In genomic region chr13:41061075-41061913, GRCh38 we compare ENCODE assay signal across 8 cellular contexts. TPM values are rescaled to one million over a fixed set of nuclear protein-coding genes. Genes with fewer than 3 reads are reported as not detected.
A peak's percentile ranks its signal among the peaks of the same experiment; 100 is the strongest.
DNase-seq lines count a peak whose midpoint lies in the region; ATAC-seq and TF ChIP-seq lines count a peak whose summit lies in the region.

A gene with protein sequence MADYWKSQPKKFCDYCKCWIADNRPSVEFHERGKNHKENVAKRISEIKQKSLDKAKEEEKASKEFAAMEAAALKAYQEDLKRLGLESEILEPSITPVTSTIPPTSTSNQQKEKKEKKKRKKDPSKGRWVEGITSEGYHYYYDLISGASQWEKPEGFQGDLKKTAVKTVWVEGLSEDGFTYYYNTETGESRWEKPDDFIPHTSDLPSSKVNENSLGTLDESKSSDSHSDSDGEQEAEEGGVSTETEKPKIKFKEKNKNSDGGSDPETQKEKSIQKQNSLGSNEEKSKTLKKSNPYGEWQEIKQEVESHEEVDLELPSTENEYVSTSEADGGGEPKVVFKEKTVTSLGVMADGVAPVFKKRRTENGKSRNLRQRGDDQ (plus strand): TSS chr13:41061509. CDS start chr13:41061674, 165 bp downstream.

- DNase-seq in AG09309 (ENCODE audit: low read depth) (peak; percentile 76), NCI-H2227 (lab: John Stamatoyannopoulos, UW; ENCODE audit: unreplicated experiment) (peak; percentile 92), activated B cell treated with CpG ODN at 0.5 μM for 24 hours (peak; percentile 91), cardiac fibroblast (ENCODE audit: low read depth in 2 of 2) (peak; percentile 97 to 98), iris pigment epithelial cell (ENCODE audit: low read depth) (peak; percentile 96)
- peak; percentile 84 to 88 for DNase-seq in stimulated activated CD4-positive, alpha-beta T cell treated with anti-CD3 and anti-CD28 coated beads, Interleukin-12 subunit alpha, Interleukin-12 subunit beta, amount 100 ng/mL, for 24 hours (ENCODE audit: low read depth in 2 of 2)

- ATAC-seq in GM18907 (IDR thresholded peaks at IDR 0.05; ENCODE audit: unreplicated experiment), result peak; percentile 72
- peak; percentile 61 for ATAC-seq in HG03139 (IDR thresholded peaks at IDR 0.05; ENCODE audit: unreplicated experiment)
- ATAC-seq in activated B cell treated with CpG ODN at 0.5 μM for 24 hours (ENCODE audit: low read depth), result peak; percentile 75

- peaks cover 2% of the 10 kb centered on the region for H3K27me3 Mint-ChIP-seq in activated B cell treated with CpG ODN at 0.5 μM for 24 hours

- CTCF ChIA-PET in activated B cell treated with CpG ODN at 0.5 μM for 24 hours (lab: Charles Lee), result interaction anchor here (0.6 to 2.5 kb wide), 6 partner anchors 13 to 608 kb away, joined by 3 to 16 read pairs (median 4); no protein-coding TSS in a partner anchor

- intact Hi-C loops in activated B cell treated with CpG ODN at 0.5 μM for 24 hours (cut with micrococcal nuclease), result loop anchor here (1.0 to 5.0 kb wide), 14 partner anchors 8 to 1404 kb away; partner anchors contain the start of genes AKAP11, COG6, DGKH and FOXO1

- H3K27ac Mint-ChIP-seq in activated B cell treated with CpG ODN at 0.5 μM for 24 hours, result peak within 1 kb of the TSS; percentile 100

- POLR2A ChIA-PET in activated B cell treated with CpG ODN at 0.5 μM for 24 hours (lab: Charles Lee), result interaction anchor here (0.5 to 5.4 kb wide), 25 partner anchors 9 to 290 kb away, joined by 3 to 118 read pairs (median 5); partner anchors contain the start of genes ELF1, KBTBD7, MTRF1 and SLC25A15

- H3K4me3 ChIP-seq in AG09309 (ENCODE audit: control insufficient read depth, low read depth, low read length), result peak within 1 kb of the TSS; percentile 85
- peak within 1 kb of the TSS; percentile 79 to 83 for H3K4me3 ChIP-seq in cardiac fibroblast (replicated peaks in 1 of 2; ENCODE audit: low read depth in 2 of 2, low read length in 2 of 2)

- H3K4me3 Mint-ChIP-seq in activated B cell treated with CpG ODN at 0.5 μM for 24 hours, result peak within 1 kb of the TSS; percentile 100

- no peaks in the 10 kb centered on the region for H3K9me3 Mint-ChIP-seq in activated B cell treated with CpG ODN at 0.5 μM for 24 hours

- H3K4me1 Mint-ChIP-seq in activated B cell treated with CpG ODN at 0.5 μM for 24 hours, result peaks cover 39% of the 10 kb centered on the region

- TF ChIP-seq CTCF in AG09309 (IDR thresholded peaks at IDR 0.05; ENCODE audit: control insufficient read depth, insufficient read depth, low read depth, low read length, missing control alignments), result peak; percentile 7
- TF ChIP-seq CTCF in activated B cell treated with CpG ODN at 0.5 μM for 24 hours (IDR thresholded peaks at IDR 0.05), result no peak
- TF ChIP-seq CTCF in cardiac fibroblast (IDR thresholded peaks at IDR 0.05; ENCODE audit: low read depth, low read length), result peak; percentile 21

- peaks cover 36% of the 10 kb centered on the region for H3K36me3 Mint-ChIP-seq in activated B cell treated with CpG ODN at 0.5 μM for 24 hours (ENCODE audit: low read depth)

RNA-seq across cellular contexts. Expression of the gene that starts here (rescaled TPM):
- 8.6 and 9.0 TPM in 2 replicates for total RNA-seq in activated B cell treated with CpG ODN at 0.5 μM for 24 hours

Comparison
In these comparisons a context has a peak if more than half of its experiments do, and no peak if none do; other contexts are left out.
1. Peak in every context shown above with its lines: DNase-seq, ATAC-seq and H3K4me3 ChIP-seq.